ENCODE assay signal across 27 cellular contexts in genomic region chr12:121417847-121418246, GRCh38. TPM values are rescaled to one million over a fixed set of nuclear protein-coding genes. Genes with fewer than 3 reads are reported as not detected.
DNase-seq lines count a peak whose midpoint lies in the region; ATAC-seq, FAIRE-seq and TF ChIP-seq lines count a peak whose summit lies in the region.
"Had no signal": no experiment of that assay in that cellular context is flagged by ENCODE, and none has a peak within 500 bp of the region (broad histone marks: within the 10 kb centered on the region; RNA-seq: fewer than 3 reads in every experiment).

No MANE protein-coding gene starts in this region.

- no peaks in the 10 kb centered on the region for H3K9me3 Mint-ChIP-seq in CD4-positive, alpha-beta T cell
- H3K9me3 Mint-ChIP-seq: H9 had no signal

- no peak overlapping the region for H3K27ac ChIP-seq in CD4-positive, alpha-beta T cell (ENCODE audit: low read depth, low read length)
- peak overlapping the region; percentile 40 for H3K27ac ChIP-seq in psoas muscle
- H3K27ac ChIP-seq: 22Rv1, C4-2B, GM23248, SJSA1 had no signal

- peak overlapping the region; percentile 74 for H3K27ac Mint-ChIP-seq in CD4-positive, alpha-beta T cell
- H3K27ac Mint-ChIP-seq: B cell, H9 had no signal

- no peaks in the 10 kb centered on the region for H3K9me3 ChIP-seq in CD4-positive, alpha-beta T cell (ENCODE audit: control insufficient read depth, low read length)
- no peaks in the 10 kb centered on the region for H3K9me3 ChIP-seq in psoas muscle
- H3K9me3 ChIP-seq: MG63, SJSA1 had no signal

- CTCF ChIA-PET in CD4-positive, alpha-beta T cell (lab: Charles Lee), result interaction anchor here (1.3 kb wide), 1 partner anchor 16 kb away, joined by 5 read pairs; no protein-coding TSS in a partner anchor

- POLR2A ChIA-PET in CD4-positive, alpha-beta T cell (lab: Charles Lee), result interaction anchor here (2.8 kb wide), 1 partner anchor 17 kb away, joined by 11 read pairs; the partner anchor contains the start of gene RNF34

- peak; percentile 38 for DNase-seq in activated CD8-positive, alpha-beta memory T cell treated with anti-CD3 and anti-CD28 coated beads, Interleukin-2, amount 50 U/mL, for 48 hours
- no peak for DNase-seq in activated CD8-positive, alpha-beta memory T cell treated with anti-CD3 and anti-CD28 coated beads, Interleukin-2, amount 50 U/mL, for 4 hours
- DNase-seq in CD4-positive, alpha-beta T cell, result no peak
- DNase-seq in bronchial epithelial cell (ENCODE audit: low read depth) (no peak), psoas muscle (no peak), GM10266 (ENCODE audit: extremely low spot score) (no peak), GM19239 (ENCODE audit: insufficient read length, low spot score) (no peak), mesenteric fat pad (ENCODE audit: low spot score) (no peak)
- DNase-seq: DMS153; DND-41; GM23248; H9; KBM-7; MG63; NCI-H1105 treated with DMSO at 0.1 percent for 48 hours; NCI-H146; NCI-H2029; NCI-H446 treated with DMSO at 0.1 percent for 48 hours; NCI-H526; NCI-H82; NK-92 treated with Interleukin-12 subunit alpha and Interleukin-12 subunit beta, amount 100 ng/mL, for 24 hours; PC-3 had no signal

- peaks cover 31% of the 10 kb centered on the region for H3K4me1 Mint-ChIP-seq in CD4-positive, alpha-beta T cell (ENCODE audit: low read depth)
- H3K4me1 Mint-ChIP-seq: H9 had no signal

- intact Hi-C loops in CD4-positive, alpha-beta T cell (cut with DNase I, micrococcal nuclease), result no loop called here
- intact Hi-C loops in psoas muscle (cut with DNase I), result no loop called here

- no peak for ATAC-seq in CD4-positive, alpha-beta T cell (ENCODE audit: poor library complexity)
- peak in 1 of 4 donors; percentile 21 for ATAC-seq in psoas muscle
- ATAC-seq: PC-3, Right ventricle myocardium inferior had no signal

- peak; percentile 36 for FAIRE-seq in bronchial epithelial cell (lab: Jason Lieb, UNC)
- no peak for FAIRE-seq in GM19239 (lab: Jason Lieb, UNC)

- H3K36me3 Mint-ChIP-seq in CD4-positive, alpha-beta T cell (ENCODE audit: low read depth), result peaks cover 83% of the 10 kb centered on the region

- WGBS in psoas muscle, 3 donors, result 63 to 86% (median 65%) methylated on average over 6 of the region's 6 CpGs

- no peak for TF ChIP-seq CTCF in CD4-positive, alpha-beta T cell (IDR thresholded peaks at IDR 0.05)
- TF ChIP-seq CTCF in bronchial epithelial cell (IDR thresholded peaks at IDR 0.05; ENCODE audit: insufficient read depth, low read length, severe bottlenecking), result no peak
- TF ChIP-seq CTCF in psoas muscle (IDR thresholded peaks at IDR 0.05), result no peak
- TF ChIP-seq CTCF in GM10266 (IDR thresholded peaks at IDR 0.05; ENCODE audit: control insufficient read depth, insufficient read depth, low read depth, missing control alignments), result no peak

- H3K36me3 ChIP-seq in bronchial epithelial cell (ENCODE audit: control insufficient read depth, insufficient read depth, low read length), result peaks cover 15% of the 10 kb centered on the region
- peaks cover 15 to 66% of the 10 kb centered on the region in 2 donors for H3K36me3 ChIP-seq in psoas muscle (ENCODE audit: insufficient read depth in 1 of 2, low read depth in 1 of 2)

- H3K4me3 ChIP-seq in bronchial epithelial cell (ENCODE audit: low read depth, low read length), result no peak overlapping the region
- H3K4me3 ChIP-seq in psoas muscle, result no peak overlapping the region
- H3K4me3 ChIP-seq: GM23248, MG63, SJSA1 had no signal

- H3K4me3 Mint-ChIP-seq in CD4-positive, alpha-beta T cell, result no peak overlapping the region
- H3K4me3 Mint-ChIP-seq: B cell, H9 had no signal

- H3K27me3 ChIP-seq in CD4-positive, alpha-beta T cell (ENCODE audit: control insufficient read depth, insufficient read depth, low read length), result no peaks in the 10 kb centered on the region
- no peaks in the 10 kb centered on the region for H3K27me3 ChIP-seq in bronchial epithelial cell (ENCODE audit: control insufficient read depth, insufficient read depth, low read length)
- H3K27me3 ChIP-seq in psoas muscle (ENCODE audit: insufficient read depth in 3 of 3, low read length in 2 of 3), result no peaks in the 10 kb centered on the region
- H3K27me3 ChIP-seq: MG63, SJSA1 had no signal

- H3K4me1 ChIP-seq in psoas muscle, result peaks cover 62% of the 10 kb centered on the region
- H3K4me1 ChIP-seq: SJSA1 had no signal

- no peaks in the 10 kb centered on the region for H3K27me3 Mint-ChIP-seq in CD4-positive, alpha-beta T cell
- H3K27me3 Mint-ChIP-seq: B cell had no signal

RNA-seq across cellular contexts. Expression of gene RNF34, which starts 17.9 kb away (rescaled TPM):
- 10 to 100 TPM; 60.6 to 63.1 TPM for total RNA-seq in CD4-positive, alpha-beta T cell
- total RNA-seq in bronchial epithelial cell (49.5 and 144 TPM in 2 replicates), psoas muscle (10 to 100 TPM; 21.3 to 53.3 (median 47.4) TPM), mesenteric fat pad (26.3 TPM)
- polyA plus RNA-seq in psoas muscle, result 10 to 100 TPM; 12.8 to 43.3 (median 25.3) TPM
